26 cellular contexts compared by ENCODE assay signal in genomic region chr12:1481919-1482318, GRCh38.
DNase-seq lines count a peak whose midpoint lies in the region; ATAC-seq and TF ChIP-seq lines count a peak whose summit lies in the region.
"Had no signal": no experiment of that assay in that cellular context is flagged by ENCODE, and none has a peak within 500 bp of the region (broad histone marks: within the 10 kb centered on the region; RNA-seq: fewer than 3 reads in every experiment).

No MANE protein-coding gene starts in this region.

- TF ChIP-seq CTCF in GM23338 (conservative IDR thresholded peaks at IDR 0.05; ENCODE audit: low read depth in 2 of 2) (no peak), esophagus muscularis mucosa (IDR thresholded peaks at IDR 0.05) (no peak), osteoblast (IDR thresholded peaks at IDR 0.05; ENCODE audit: extremely low read depth, low read depth, low read length) (no peak)

- no peaks in the 10 kb centered on the region for H3K27me3 Mint-ChIP-seq in GM23338 (ENCODE audit: insufficient read depth, low read depth, poor library complexity)
- H3K27me3 Mint-ChIP-seq: IgD-negative memory B cell had no signal

- peaks cover 6% of the 10 kb centered on the region for H3K4me1 Mint-ChIP-seq in GM23338
- H3K4me1 Mint-ChIP-seq: CD14-positive monocyte, IgD-negative memory B cell had no signal

- no peak for TF ChIP-seq POLR2A in esophagus muscularis mucosa (IDR thresholded peaks at IDR 0.05; ENCODE audit: low read depth)

- H4K20me1 ChIP-seq in GM23338 (replicated peaks; ENCODE audit: insufficient read depth), result no peaks in the 10 kb centered on the region
- H4K20me1 ChIP-seq in osteoblast (ENCODE audit: insufficient read depth, low read length), result no peaks in the 10 kb centered on the region

- no peaks in the 10 kb centered on the region for H3K36me3 Mint-ChIP-seq in GM23338 (ENCODE audit: low read depth)

- H3K4me3 Mint-ChIP-seq in GM23338, result no peak overlapping the region
- H3K4me3 Mint-ChIP-seq: CD14-positive monocyte, IgD-negative memory B cell had no signal

- no peaks in the 10 kb centered on the region for H3K9me3 ChIP-seq in SJCRH30 (replicated peaks)
- H3K9me3 ChIP-seq in esophagus muscularis mucosa, result no peaks in the 10 kb centered on the region
- H3K9me3 ChIP-seq in osteoblast (ENCODE audit: low read depth, low read length), result no peaks in the 10 kb centered on the region
- no peaks in the 10 kb centered on the region for H3K9me3 ChIP-seq in effector memory CD4-positive, alpha-beta T cell (ENCODE audit: control insufficient read depth, low read length)
- H3K9me3 ChIP-seq: BE2C had no signal

- H3K27ac Mint-ChIP-seq in GM23338, result no peak overlapping the region; the same call in 1 of the 2 replicates
- H3K27ac Mint-ChIP-seq: IgD-negative memory B cell had no signal

- H3K27me3 ChIP-seq in GM23338 (ENCODE audit: insufficient read depth) (no peaks in the 10 kb centered on the region), SJCRH30 (no peaks in the 10 kb centered on the region), esophagus muscularis mucosa (no peaks in the 10 kb centered on the region), osteoblast (ENCODE audit: insufficient read depth, low read length) (no peaks in the 10 kb centered on the region)
- H3K27me3 ChIP-seq in effector memory CD4-positive, alpha-beta T cell (replicated peaks; ENCODE audit: control insufficient read depth, insufficient read depth, low read length, poor library complexity, severe bottlenecking), result no peaks in the 10 kb centered on the region
- H3K27me3 ChIP-seq: BE2C had no signal

- H3K9me3 Mint-ChIP-seq in GM23338, result no peaks in the 10 kb centered on the region
- H3K9me3 Mint-ChIP-seq: IgD-negative memory B cell had no signal

- H3K4me3 ChIP-seq in GM23338, result no peak overlapping the region
- H3K4me3 ChIP-seq in SJCRH30, result peak overlapping the region; percentile 23; the same call in 1 of the 2 replicates
- no peak overlapping the region for H3K4me3 ChIP-seq in esophagus muscularis mucosa
- no peak overlapping the region for H3K4me3 ChIP-seq in osteoblast (ENCODE audit: insufficient read depth, low read length)
- H3K4me3 ChIP-seq in effector memory CD4-positive, alpha-beta T cell (ENCODE audit: insufficient read depth, low read depth, low read length, poor library complexity, severe bottlenecking), result no peak overlapping the region
- H3K4me3 ChIP-seq: GM23248 had no signal

- H3K79me2 ChIP-seq in GM23338 (replicated peaks; ENCODE audit: insufficient read depth) (no peaks in the 10 kb centered on the region), osteoblast (ENCODE audit: insufficient read depth, low read length) (peaks cover 8% of the 10 kb centered on the region)

- DNase-seq in GM23338 (ENCODE audit: low spot score) (no peak), SJCRH30 (peak in 1 of 2 experiments; percentile 29), esophagus muscularis mucosa (ENCODE audit: extremely low spot score) (no peak), osteoblast (ENCODE audit: insufficient read length, low spot score, missing footprints) (peak; percentile 25), activated T-cell treated with anti-CD3 and anti-CD28 coated beads for 4 hours (no peak), DMS 273 treated with DMSO at 0.1 percent for 48 hours (lab: John Stamatoyannopoulos, UW) (no peak), NCI-H2227 treated with DMSO at 0.1 percent for 48 hours (lab: John Stamatoyannopoulos, UW) (no peak)
- no peak for DNase-seq in effector memory CD4-positive, alpha-beta T cell
- DNase-seq: 8988T, ACHN, BE2C, GM23248, HCEC 1CT, MM.1S, NCI-H1048, NCI-H1417, NCI-H1694, NCI-H2029 treated with DMSO at 0.1 percent for 48 hours, NCI-H226, NCI-H510A, NCI-H69, SHP77 had no signal

- no peaks in the 10 kb centered on the region for H3K4me1 ChIP-seq in GM23338 (ENCODE audit: insufficient read depth)
- peaks cover 7% of the 10 kb centered on the region; the same call in 1 of the 2 replicates for H3K4me1 ChIP-seq in SJCRH30
- H3K4me1 ChIP-seq in esophagus muscularis mucosa, result peaks cover 0 to 15% (median 10%) of the 10 kb centered on the region in 4 donors
- peaks cover 9% of the 10 kb centered on the region for H3K4me1 ChIP-seq in osteoblast (ENCODE audit: insufficient read depth, low read length)
- no peaks in the 10 kb centered on the region for H3K4me1 ChIP-seq in effector memory CD4-positive, alpha-beta T cell (ENCODE audit: control insufficient read depth, insufficient read depth, low read length, poor library complexity, severe bottlenecking)
- H3K4me1 ChIP-seq: BE2C had no signal

- H3K9me2 ChIP-seq in GM23338 (ENCODE audit: insufficient read depth), result no peaks in the 10 kb centered on the region

- H3K27ac ChIP-seq in GM23338 (ENCODE audit: low read depth) (no peak overlapping the region), SJCRH30 (peak overlapping the region; percentile 76), esophagus muscularis mucosa (replicated peaks in 1 of 4) (peak overlapping the region; percentile 4 to 62 (median 46)), osteoblast (ENCODE audit: low read depth, low read length) (no peak overlapping the region)
- no peak overlapping the region for H3K27ac ChIP-seq in effector memory CD4-positive, alpha-beta T cell (ENCODE audit: insufficient read depth, low read length, poor library complexity, severe bottlenecking)
- H3K27ac ChIP-seq: GM23248, KMS-11, RWPE1 had no signal

- peak; percentile 61 for ATAC-seq in GM23338

- H3F3A ChIP-seq in GM23338 (replicated peaks; ENCODE audit: low read depth), result no peaks in the 10 kb centered on the region

- H2AFZ ChIP-seq in GM23338 (no peak overlapping the region), osteoblast (ENCODE audit: low read length) (no peak overlapping the region)
- H2AFZ ChIP-seq: GM23248 had no signal

- WGBS in esophagus muscularis mucosa, result 63% methylated on average over 7 of the region's 7 CpGs

- intact Hi-C loops in esophagus muscularis mucosa (cut with DNase I), result no loop called here

- H3K4me2 ChIP-seq in GM23338 (no peak overlapping the region), osteoblast (ENCODE audit: insufficient read depth, low read length) (no peak overlapping the region)
- H3K4me2 ChIP-seq: KMS-11 had no signal

- TF ChIP-seq EP300 in esophagus muscularis mucosa (IDR thresholded peaks at IDR 0.05), result no peak

- no peaks in the 10 kb centered on the region for H3K36me3 ChIP-seq in GM23338 (ENCODE audit: insufficient read depth)
- H3K36me3 ChIP-seq in SJCRH30, result no peaks in the 10 kb centered on the region
- H3K36me3 ChIP-seq in esophagus muscularis mucosa, result peaks cover 0 to 5% (median 0%) of the 10 kb centered on the region in 4 donors
- H3K36me3 ChIP-seq in osteoblast (ENCODE audit: insufficient read depth, low read length), result no peaks in the 10 kb centered on the region
- H3K36me3 ChIP-seq in effector memory CD4-positive, alpha-beta T cell (ENCODE audit: control insufficient read depth, insufficient read depth, low read length), result no peaks in the 10 kb centered on the region
- H3K36me3 ChIP-seq: BE2C had no signal

TF ChIP-seq in GM23338, 12 proteins besides CTCF, POLR2A, EP300 and RAD21:
- no peak for TF ChIP-seq POLR2AphosphoS5 (IDR thresholded peaks at IDR 0.05; ENCODE audit: low read depth)

Comparison
In these comparisons a context has a peak if more than half of its experiments do, and no peak if none do; other contexts are left out.
1. H3K27ac ChIP-seq: peak in SJCRH30 (single experiment) and esophagus muscularis mucosa (4 of 4); none in GM23338 (single experiment), osteoblast (single experiment) and effector memory CD4-positive, alpha-beta T cell (single experiment).